In genomic region chr15:40859206-40859851, GRCh38 we compare ENCODE assay signal across 1 cellular context.
TF ChIP-seq lines count a peak whose summit lies in the region.

No MANE protein-coding gene starts in this region.

TF ChIP-seq in GM12878, 131 proteins besides CTCF, POLR2A, EP300 and RAD21 (continues in another document):
- peak; percentile 63 for TF ChIP-seq IKZF1 (conservative IDR thresholded peaks at IDR 0.05)
- TF ChIP-seq BCL11A (IDR thresholded peaks at IDR 0.05; ENCODE audit: low read depth, low read length): no peak
- TF ChIP-seq NKRF (conservative IDR thresholded peaks at IDR 0.05): no peak
- peak; percentile 76 to 84; a peak in 3 of 4 replicates for TF ChIP-seq BHLHE40 (IDR thresholded peaks at IDR 0.05; ENCODE audit: borderline replicate concordance in 1 of 2, low read depth in 2 of 2, low read length in 1 of 2)
- no peak for TF ChIP-seq ZNF622 (IDR thresholded peaks at IDR 0.05)
- peak; percentile 54; the same call in 1 of the 2 replicates for TF ChIP-seq MAX (IDR thresholded peaks at IDR 0.05; ENCODE audit: low read depth, low read length)
- peak; percentile 64; the same call in 1 of the 2 replicates for TF ChIP-seq IRF4 (IDR thresholded peaks at IDR 0.05; ENCODE audit: low read depth, low read length)
- TF ChIP-seq POLR2AphosphoS2 (IDR thresholded peaks at IDR 0.05; ENCODE audit: low read depth, low read length): no peak
- TF ChIP-seq MYC (IDR thresholded peaks at IDR 0.05; ENCODE audit: insufficient read depth, insufficient read length, insufficient replicate concordance, low read length, severe bottlenecking): no peak
- TF ChIP-seq E2F4 (IDR thresholded peaks at IDR 0.05; ENCODE audit: low read depth, low read length): no peak
- TF ChIP-seq ZNF24 (IDR thresholded peaks at IDR 0.05): peak; percentile 55; the same call in 1 of the 2 replicates
- no peak for TF ChIP-seq SREBF2 (IDR thresholded peaks at IDR 0.05; ENCODE audit: low read length)
- no peak for TF ChIP-seq MXI1 (IDR thresholded peaks at IDR 0.05; ENCODE audit: low read depth, low read length)
- TF ChIP-seq MTA2 (IDR thresholded peaks at IDR 0.05; ENCODE audit: low read depth): no peak
- TF ChIP-seq BCLAF1 (IDR thresholded peaks at IDR 0.05): no peak
- TF ChIP-seq NR2F1 (conservative IDR thresholded peaks at IDR 0.05): no peak
- TF ChIP-seq ZNF687 (IDR thresholded peaks at IDR 0.05): peak; percentile 46
- TF ChIP-seq SIX5 (IDR thresholded peaks at IDR 0.05; ENCODE audit: low read depth, low read length, severe bottlenecking): no peak
- no peak for TF ChIP-seq RBBP5 (conservative IDR thresholded peaks at IDR 0.05)
- no peak for TF ChIP-seq SRF (IDR thresholded peaks at IDR 0.05; ENCODE audit: low read depth in 2 of 2, low read length in 2 of 2)
- TF ChIP-seq NRF1 (conservative IDR thresholded peaks at IDR 0.05; ENCODE audit: low read depth, low read length): no peak
- TF ChIP-seq PKNOX1 (IDR thresholded peaks at IDR 0.05): peak; percentile 29; the same call in 1 of the 2 replicates
- no peak for TF ChIP-seq CHD4 (IDR thresholded peaks at IDR 0.05)
- TF ChIP-seq REST (IDR thresholded peaks at IDR 0.05; ENCODE audit: low read depth, low read length): no peak
- no peak for TF ChIP-seq NR2C1 (IDR thresholded peaks at IDR 0.05)
- TF ChIP-seq FOS (IDR thresholded peaks at IDR 0.05; ENCODE audit: borderline replicate concordance, extremely low read depth, insufficient read length): no peak
- no peak for TF ChIP-seq MTA3 (IDR thresholded peaks at IDR 0.05; ENCODE audit: borderline replicate concordance, low read length)
- no peak for TF ChIP-seq MEF2A (IDR thresholded peaks at IDR 0.05; ENCODE audit: insufficient read depth, low read depth, low read length)
- no peak for TF ChIP-seq TCF7 (IDR thresholded peaks at IDR 0.05; ENCODE audit: borderline replicate concordance)
- TF ChIP-seq ZNF207 (IDR thresholded peaks at IDR 0.05; ENCODE audit: borderline replicate concordance): no peak
- no peak for TF ChIP-seq ZNF592 (IDR thresholded peaks at IDR 0.05)
- no peak for TF ChIP-seq SUZ12 (IDR thresholded peaks at IDR 0.05; ENCODE audit: unreplicated experiment)
- TF ChIP-seq RELB (IDR thresholded peaks at IDR 0.05; ENCODE audit: low read depth): 0 out of 2 replicates have a peak, but pooled peaks have one; percentile 21
- TF ChIP-seq PAX8 (IDR thresholded peaks at IDR 0.05): no peak
- TF ChIP-seq GATAD2B (conservative IDR thresholded peaks at IDR 0.05; ENCODE audit: low read depth): no peak
- TF ChIP-seq SMAD1 (IDR thresholded peaks at IDR 0.05; ENCODE audit: low read depth, partially characterized antibody): no peak
- TF ChIP-seq EGR1 (IDR thresholded peaks at IDR 0.05; ENCODE audit: borderline replicate concordance in 1 of 2, low read depth in 2 of 2, low read length in 2 of 2): no peak
- no peak for TF ChIP-seq ZNF274 (IDR thresholded peaks at IDR 0.05; ENCODE audit: insufficient read depth, insufficient read length)
- TF ChIP-seq ZZZ3 (IDR thresholded peaks at IDR 0.05; ENCODE audit: control insufficient read depth, insufficient read length, low read depth): no peak
